Comparison of ENCODE assay signal across 12 cellular contexts in genomic region chr3:65030847-65031463, GRCh38.
DNase-seq lines count a peak whose midpoint lies in the region; ATAC-seq, FAIRE-seq and TF ChIP-seq lines count a peak whose summit lies in the region.
"Had no signal": no experiment of that assay in that cellular context is flagged by ENCODE, and none has a peak within 500 bp of the region (broad histone marks: within the 10 kb centered on the region; RNA-seq: fewer than 3 reads in every experiment).

No MANE protein-coding gene starts in this region.

- H3K36me3 ChIP-seq in DND-41 (ENCODE audit: insufficient read depth, low read length) (no peaks in the 10 kb centered on the region), K562 (ENCODE audit: control insufficient read depth, insufficient read depth, low read length) (no peaks in the 10 kb centered on the region), mesendoderm (ENCODE audit: control insufficient read depth, insufficient read depth, low read length) (no peaks in the 10 kb centered on the region), right lobe of liver (no peaks in the 10 kb centered on the region), body of pancreas (replicated peaks in 1 of 2; ENCODE audit: insufficient read depth in 1 of 2, low read depth in 2 of 2) (no peaks in the 10 kb centered on the region)

- H3K4me3 ChIP-seq in DND-41 (ENCODE audit: low read depth in 1 of 2, low read length in 2 of 2) (no peak overlapping the region), K562 (no peak overlapping the region), mesendoderm (ENCODE audit: low read length) (no peak overlapping the region), right lobe of liver (no peak overlapping the region), body of pancreas (no peak overlapping the region)

- no peak for TF ChIP-seq RAD21 in K562 (CRISPR knock-in tag; conservative IDR thresholded peaks at IDR 0.05 in 1 of 2, IDR thresholded peaks at IDR 0.05 in 1 of 2)

- no peak overlapping the region for H3K9ac ChIP-seq in DND-41 (ENCODE audit: low read depth, low read length)
- H3K9ac ChIP-seq in K562 (ENCODE audit: insufficient read depth in 1 of 2, low read depth in 2 of 2, low read length in 2 of 2), result no peak overlapping the region; a peak in 1 of 4 replicates
- H3K9ac ChIP-seq in mesendoderm (ENCODE audit: low read length), result no peak overlapping the region

- H2BK15ac ChIP-seq in mesendoderm (replicated peaks; ENCODE audit: low read depth), result no peak overlapping the region

- H3K9me3 ChIP-seq in DND-41 (ENCODE audit: insufficient read depth, low read length, severe bottlenecking), result no peaks in the 10 kb centered on the region
- no peaks in the 10 kb centered on the region for H3K9me3 ChIP-seq in K562 (replicated peaks; ENCODE audit: control insufficient read depth, insufficient read depth, low read depth, low read length)
- H3K9me3 ChIP-seq in right lobe of liver, result no peaks in the 10 kb centered on the region
- H3K9me3 ChIP-seq in body of pancreas, result no peaks in the 10 kb centered on the region

- POLR2A ChIA-PET in K562 (lab: Yijun Ruan, JAX), result no interaction called here

- TF ChIP-seq EP300 in K562 (IDR thresholded peaks at IDR 0.05; ENCODE audit: low read length), result peak; percentile 77

- H3K4me2 ChIP-seq in DND-41 (ENCODE audit: insufficient read depth, low read length) (no peak overlapping the region), K562 (ENCODE audit: insufficient read depth, low read length) (peak overlapping the region; percentile 57; the same call in 1 of the 2 replicates), mesendoderm (ENCODE audit: low read length) (no peak overlapping the region)

- no peak for TF ChIP-seq POLR2A in K562 (conservative IDR thresholded peaks at IDR 0.05)
- TF ChIP-seq POLR2A in right lobe of liver (IDR thresholded peaks at IDR 0.05), result no peak
- no peak for TF ChIP-seq POLR2A in body of pancreas (IDR thresholded peaks at IDR 0.05)

- no peak overlapping the region for H4K8ac ChIP-seq in mesendoderm (ENCODE audit: low read depth, low read length)

- in situ Hi-C loops in K562 (cut with MboI), result no loop called here

- intact Hi-C loops in K562 (cut with micrococcal nuclease), result loop anchor here (10.0 kb wide), 1 partner anchor 116 kb away; no protein-coding TSS in a partner anchor
- intact Hi-C loops in right lobe of liver (cut with DNase I), result no loop called here
- intact Hi-C loops in body of pancreas (cut with DNase I), result no loop called here

- BruUV-seq in K562 (replicated peaks; lab: Mats Ljungman, UMichigan), result no TSS peak

- H3K79me2 ChIP-seq in DND-41 (ENCODE audit: insufficient read depth, low read length) (no peaks in the 10 kb centered on the region), K562 (ENCODE audit: control insufficient read depth, insufficient read depth, low read length) (no peaks in the 10 kb centered on the region), mesendoderm (ENCODE audit: control insufficient read depth, insufficient read depth, low read length) (no peaks in the 10 kb centered on the region)

- H3K27me3 ChIP-seq in DND-41 (ENCODE audit: insufficient read depth, low read length, poor library complexity) (no peaks in the 10 kb centered on the region), K562 (ENCODE audit: control insufficient read depth in 2 of 2, insufficient read depth in 2 of 2, low read length in 2 of 2) (no peaks in the 10 kb centered on the region), mesendoderm (ENCODE audit: insufficient read depth, low read length, poor library complexity) (no peaks in the 10 kb centered on the region), right lobe of liver (no peaks in the 10 kb centered on the region), body of pancreas (no peaks in the 10 kb centered on the region)

- no peak overlapping the region for H2BK5ac ChIP-seq in mesendoderm (ENCODE audit: low read length)

- peak; percentile 4 for DNase-seq in DND-41
- peak; percentile 89 for DNase-seq in M059J (ENCODE audit: low read depth)
- DNase-seq in K562 (ENCODE audit: extremely low read depth in 1 of 4, low spot score in 3 of 4), result peak; percentile 60 to 77 (median 64)
- peak; percentile 83 for DNase-seq in mesendoderm
- DNase-seq in right lobe of liver, result no peak
- DNase-seq in CD1c-positive myeloid dendritic cell (ENCODE audit: extremely low spot score), result no peak
- no peak for DNase-seq in body of pancreas
- DNase-seq: amygdala, NCI-H524 had no signal

- CTCF ChIA-PET in K562 (lab: Yijun Ruan, JAX; ENCODE audit: low intra/inter-chr PET ratio), result no interaction called here

- ATAC-seq in DND-41 (ENCODE audit: insufficient read depth, low read depth) (peak; percentile 82), K562 (peak; percentile 93), right lobe of liver (no peak), GM19351 (IDR thresholded peaks at IDR 0.05; ENCODE audit: unreplicated experiment) (no peak), body of pancreas (no peak)
- ATAC-seq: esophagus mucosa had no signal

- no peaks in the 10 kb centered on the region for H3K4me1 ChIP-seq in DND-41 (ENCODE audit: insufficient read depth, low read length)
- peaks cover 0 to 29% of the 10 kb centered on the region in 2 experiments; a peak in 2 of 5 replicates for H3K4me1 ChIP-seq in K562 (replicated peaks in 1 of 2; ENCODE audit: control insufficient read depth in 2 of 2, insufficient read depth in 2 of 2, low read length in 2 of 2)
- H3K4me1 ChIP-seq in mesendoderm (ENCODE audit: control insufficient read depth, low read depth, low read length), result peaks cover 1% of the 10 kb centered on the region
- no peaks in the 10 kb centered on the region for H3K4me1 ChIP-seq in right lobe of liver
- H3K4me1 ChIP-seq in body of pancreas, result no peaks in the 10 kb centered on the region

- WGBS in K562 (ENCODE audit: insufficient coverage, low coverage, missing lambda C conversion rate), result 0% methylated on average over 3 of the region's 3 CpGs
- WGBS in mesendoderm (ENCODE audit: extremely low coverage, insufficient coverage, low lambda C conversion rate), result no CpG with 5 or more reads among the region's 3 CpGs
- 65% methylated on average over 2 of the region's 3 CpGs for WGBS in right lobe of liver (ENCODE audit: insufficient coverage, low coverage, low lambda C conversion rate, missing lambda C conversion rate)
- WGBS in body of pancreas, 2 donors, result 90 to 97% methylated on average over 3 of the region's 3 CpGs

- no peaks in the 10 kb centered on the region for H3K79me1 ChIP-seq in mesendoderm (ENCODE audit: low read length)

- H3K56ac ChIP-seq in mesendoderm (ENCODE audit: low read length), result no peak overlapping the region

- H3K18ac ChIP-seq in mesendoderm (ENCODE audit: low read length), result no peak overlapping the region

- no peak for TF ChIP-seq CTCF in DND-41 (IDR thresholded peaks at IDR 0.05; ENCODE audit: borderline replicate concordance, extremely low read depth, low read length, poor library complexity, severe bottlenecking)
- no peak for TF ChIP-seq CTCF in K562 (IDR thresholded peaks at IDR 0.05 in 2 of 3, conservative IDR thresholded peaks at IDR 0.05 in 1 of 3; ENCODE audit: insufficient read depth in 2 of 3, low read depth in 1 of 3, low read length in 3 of 3)
- TF ChIP-seq CTCF in right lobe of liver (IDR thresholded peaks at IDR 0.05), result no peak
- TF ChIP-seq CTCF in body of pancreas (IDR thresholded peaks at IDR 0.05), result no peak

- H3K4ac ChIP-seq in mesendoderm (ENCODE audit: low read depth, low read length), result no peak overlapping the region

- H2BK120ac ChIP-seq in mesendoderm (ENCODE audit: low read depth, low read length), result no peak overlapping the region

- no peak overlapping the region for H3K27ac ChIP-seq in DND-41 (ENCODE audit: low read length)
- H3K27ac ChIP-seq in K562 (ENCODE audit: extremely low read depth, low read depth, low read length), result peak overlapping the region; percentile 63
- H3K27ac ChIP-seq in mesendoderm (ENCODE audit: low read depth, low read length), result no peak overlapping the region
- no peak overlapping the region for H3K27ac ChIP-seq in right lobe of liver
- no peak overlapping the region for H3K27ac ChIP-seq in body of pancreas

- no peak overlapping the region for H4K5ac ChIP-seq in mesendoderm (ENCODE audit: low read length)

- no peak overlapping the region for H2AK5ac ChIP-seq in mesendoderm (ENCODE audit: low read length)

- H3K23ac ChIP-seq in mesendoderm (ENCODE audit: low read length), result no peak overlapping the region

- H4K20me1 ChIP-seq in DND-41 (ENCODE audit: insufficient read depth, low read length) (no peaks in the 10 kb centered on the region), K562 (replicated peaks; ENCODE audit: control insufficient read depth, insufficient read depth, low read length) (no peaks in the 10 kb centered on the region)

- peak; percentile 84 for FAIRE-seq in K562 (lab: Jason Lieb, UNC)
- FAIRE-seq: D721Med had no signal

- H3K9me1 ChIP-seq in K562 (ENCODE audit: control insufficient read depth, insufficient read depth, low read length), result no peaks in the 10 kb centered on the region

- H2AFZ ChIP-seq in DND-41 (ENCODE audit: low read depth, low read length) (no peak overlapping the region), K562 (ENCODE audit: low read depth, low read length) (peak overlapping the region; percentile 57)

TF ChIP-seq in K562, 482 proteins besides CTCF, POLR2A, EP300 and RAD21 (continues in another document):
- TF ChIP-seq ZNF76 (CRISPR knock-in tag; IDR thresholded peaks at IDR 0.05; ENCODE audit: borderline replicate concordance) (no peak), JUND (IDR thresholded peaks at IDR 0.05; ENCODE audit: borderline replicate concordance, low read depth, low read length) (peak; percentile 99), JUND (tag; IDR thresholded peaks at IDR 0.05; ENCODE audit: borderline replicate concordance, low read depth, low read length) (peak; percentile 98), ZNF175 (CRISPR knock-in tag; IDR thresholded peaks at IDR 0.05; ENCODE audit: low read depth) (no peak), MAFK (IDR thresholded peaks at IDR 0.05; ENCODE audit: low read length) (no peak), SPI1 (IDR thresholded peaks at IDR 0.05; ENCODE audit: borderline replicate concordance, low read depth, low read length) (no peak), FOXJ2 (tag; IDR thresholded peaks at IDR 0.05) (no peak), MNT (conservative IDR thresholded peaks at IDR 0.05) (no peak), MCM7 (IDR thresholded peaks at IDR 0.05) (no peak)

Comparison
In these comparisons a context has a peak if more than half of its experiments do, and no peak if none do; other contexts are left out.
1. ATAC-seq: peak in DND-41 (single experiment) and K562 (single experiment); none in right lobe of liver (0 of 4), GM19351 (single experiment) and body of pancreas (single experiment).
2. DNase-seq: peak in DND-41 (single experiment), M059J (single experiment), K562 (4 of 4) and mesendoderm (single experiment); none in right lobe of liver (0 of 3), CD1c-positive myeloid dendritic cell (single experiment) and body of pancreas (0 of 4).